Comparison of ENCODE assay signal across 13 cellular contexts in genomic region chr13:75486146-75486545, GRCh38. TPM values are rescaled to one million over a fixed set of nuclear protein-coding genes. Genes with fewer than 3 reads are reported as not detected.
DNase-seq lines count a peak whose midpoint lies in the region; ATAC-seq and TF ChIP-seq lines count a peak whose summit lies in the region.
"Had no signal": no experiment of that assay in that cellular context is flagged by ENCODE, and none has a peak within 500 bp of the region (broad histone marks: within the 10 kb centered on the region; RNA-seq: fewer than 3 reads in every experiment).

No MANE protein-coding gene starts in this region.

- no peak for TF ChIP-seq CTCF in A673 (conservative IDR thresholded peaks at IDR 0.05; ENCODE audit: low read depth, low read length)

- CTCF ChIA-PET in A673 (lab: Charles Lee), result no interaction called here

- DNase-seq in ELF-1 (ENCODE audit: low read depth, low spot score) (peak; percentile 27), astrocyte of the hippocampus (ENCODE audit: low read depth, low spot score) (peak; percentile 20), neuronal stem cell (ENCODE audit: low spot score) (no peak), A673 (ENCODE audit: low spot score) (no peak), amniotic stem cell (lab: John Stamatoyannopoulos, UW) (no peak)
- DNase-seq: activated CD4-positive, CD25-positive, alpha-beta regulatory T cell treated with anti-CD3 and anti-CD28 coated beads, Interleukin-2, amount 50 U/mL, for 72 hours; C1 segment of cervical spinal cord; foreskin melanocyte; NCI-H1436 treated with DMSO at 0.1 percent for 48 hours; NCI-H510A had no signal

- H3K4me3 ChIP-seq in HUES64 (ENCODE audit: low read length), result no peak overlapping the region
- no peak overlapping the region for H3K4me3 ChIP-seq in neuronal stem cell (ENCODE audit: low read length in 2 of 2)
- no peak overlapping the region for H3K4me3 ChIP-seq in A673 (ENCODE audit: low read depth, low read length, poor library complexity, severe bottlenecking)

- BruUV-seq in A673 (replicated peaks; lab: Mats Ljungman, UMichigan), result no TSS peak

- POLR2A ChIA-PET in A673 (lab: Charles Lee; ENCODE audit: low non-redundant PET), result no interaction called here

- H3K4me1 ChIP-seq in HUES64 (ENCODE audit: insufficient read depth, low read length) (peaks cover 19% of the 10 kb centered on the region), neuronal stem cell (ENCODE audit: control insufficient read depth in 2 of 2, insufficient read depth in 1 of 2, low read depth in 1 of 2, low read length in 2 of 2) (peaks cover 4 to 5% of the 10 kb centered on the region in 2 donors), A673 (ENCODE audit: insufficient read depth, low read length, poor library complexity, severe bottlenecking) (no peaks in the 10 kb centered on the region)
- H3K4me1 ChIP-seq: parathyroid adenoma had no signal

- H2AFZ ChIP-seq in neuronal stem cell (ENCODE audit: low read length), result no peak overlapping the region
- H2AFZ ChIP-seq: parathyroid adenoma had no signal

- H3K27ac ChIP-seq in HUES64 (ENCODE audit: low read depth, low read length), result no peak overlapping the region
- no peak overlapping the region for H3K27ac ChIP-seq in neuronal stem cell (replicated peaks; ENCODE audit: low read length)
- H3K27ac ChIP-seq in A673 (ENCODE audit: low read depth, low read length, poor library complexity, severe bottlenecking), result no peak overlapping the region
- H3K27ac ChIP-seq: parathyroid adenoma had no signal

- no peak overlapping the region for H2BK12ac ChIP-seq in neuronal stem cell (ENCODE audit: low read length)

- no peak overlapping the region for H3K23ac ChIP-seq in neuronal stem cell (ENCODE audit: low read depth, low read length, poor library complexity)

- H3K36me3 ChIP-seq in HUES64 (ENCODE audit: insufficient read depth, low read length) (no peaks in the 10 kb centered on the region), neuronal stem cell (replicated peaks in 1 of 2; ENCODE audit: control insufficient read depth in 2 of 2, insufficient read depth in 2 of 2, low read length in 2 of 2) (no peaks in the 10 kb centered on the region), A673 (ENCODE audit: insufficient read depth, low read length, poor library complexity, severe bottlenecking) (no peaks in the 10 kb centered on the region)

- H3K9me3 ChIP-seq in HUES64 (ENCODE audit: insufficient read depth, low read depth, low read length) (no peaks in the 10 kb centered on the region), neuronal stem cell (replicated peaks in 1 of 2; ENCODE audit: control insufficient read depth in 2 of 2, insufficient read depth in 1 of 2, low read depth in 1 of 2, low read length in 2 of 2) (no peaks in the 10 kb centered on the region), A673 (ENCODE audit: low read depth, low read length, poor library complexity, severe bottlenecking) (no peaks in the 10 kb centered on the region)

- peak overlapping the region; percentile 19; the same call in 1 of the 2 replicates for H3K9ac ChIP-seq in HUES64 (ENCODE audit: low read depth, low read length)
- no peak overlapping the region for H3K9ac ChIP-seq in neuronal stem cell (ENCODE audit: low read depth, low read length, poor library complexity)
- H3K9ac ChIP-seq: parathyroid adenoma had no signal

- H3K4me2 ChIP-seq in neuronal stem cell (ENCODE audit: insufficient read depth, low read length, poor library complexity, severe bottlenecking), result no peak overlapping the region

- 45% methylated on average over 2 of the region's 2 CpGs for WGBS in HUES64
- no CpG with 5 or more reads among the region's 2 CpGs for WGBS in neuronal stem cell (ENCODE audit: extremely low coverage in 2 of 2, insufficient read length in 2 of 2, insufficient replicate concordance in 1 of 2), 2 donors

- H4K91ac ChIP-seq in neuronal stem cell (ENCODE audit: low read depth, low read length, poor library complexity), result no peak overlapping the region

- no peak overlapping the region for H3K14ac ChIP-seq in neuronal stem cell (ENCODE audit: low read length)

- no peak overlapping the region for H4K8ac ChIP-seq in neuronal stem cell (ENCODE audit: low read depth, low read length)

- ATAC-seq in HG03571 (IDR thresholded peaks at IDR 0.05; ENCODE audit: unreplicated experiment), result no peak

- no peak overlapping the region for H2AK5ac ChIP-seq in neuronal stem cell (ENCODE audit: low read depth, low read length)

- no peak overlapping the region for H3K4ac ChIP-seq in neuronal stem cell (ENCODE audit: low read length)

- H2BK15ac ChIP-seq in neuronal stem cell (ENCODE audit: low read length), result no peak overlapping the region

- peaks cover 4% of the 10 kb centered on the region for H3K27me3 ChIP-seq in HUES64 (ENCODE audit: insufficient read depth, low read length)
- no peaks in the 10 kb centered on the region for H3K27me3 ChIP-seq in neuronal stem cell (ENCODE audit: control insufficient read depth in 3 of 3, insufficient read depth in 3 of 3, low read depth in 1 of 3, low read length in 3 of 3)
- H3K27me3 ChIP-seq in A673 (replicated peaks; ENCODE audit: insufficient read depth, low read depth, low read length, poor library complexity), result peaks cover 3% of the 10 kb centered on the region

- H3K18ac ChIP-seq in neuronal stem cell (ENCODE audit: low read length), result peak overlapping the region; percentile 44

- H2BK120ac ChIP-seq in neuronal stem cell (ENCODE audit: low read depth, low read length), result no peak overlapping the region

- intact Hi-C loops in A673 (cut with micrococcal nuclease; ENCODE audit: unreplicated experiment), result no loop called here

- no peak overlapping the region for H2BK5ac ChIP-seq in neuronal stem cell (ENCODE audit: low read length)

- peaks cover 1% of the 10 kb centered on the region for H3K79me1 ChIP-seq in neuronal stem cell (ENCODE audit: low read depth, low read length)

RNA-seq across cellular contexts. Expression of gene TBC1D4, which starts 4.2 kb away (rescaled TPM):
- polyA plus RNA-seq in HUES64 (2013, experiment 1 of 2), result 17.1 TPM
- polyA plus RNA-seq in HUES64 (2013, experiment 2 of 2), result 19.9 TPM
- polyA plus RNA-seq in neuronal stem cell (2013, experiment 1 of 2), result 10.0 TPM
- 11.9 TPM for polyA plus RNA-seq in neuronal stem cell (2013, experiment 2 of 2)
- 9.8 and 10.6 TPM in 2 replicates for total RNA-seq in A673 (2021)

RNA-seq across cellular contexts. Expression of gene COMMD6, which starts 51.5 kb away (rescaled TPM):
- 136 TPM for polyA plus RNA-seq in HUES64 (2013, experiment 1 of 2)
- polyA plus RNA-seq in HUES64 (2013, experiment 2 of 2), result 153 TPM
- polyA plus RNA-seq in neuronal stem cell (2013, experiment 1 of 2), result 382 TPM
- 387 TPM for polyA plus RNA-seq in neuronal stem cell (2013, experiment 2 of 2)
- total RNA-seq in A673 (2021), result 60.4 and 65.7 TPM in 2 replicates

Comparison
In these comparisons a context has a peak if more than half of its experiments do, and no peak if none do; other contexts are left out.
1. DNase-seq: peak in ELF-1 (single experiment) and astrocyte of the hippocampus (single experiment); none in neuronal stem cell (single experiment), A673 (single experiment) and amniotic stem cell (single experiment).